11 cellular contexts compared by ENCODE assay signal in genomic region chr6:34056301-34056700, GRCh38.
A peak's percentile ranks its signal among the peaks of the same experiment; 100 is the strongest.
DNase-seq lines count a peak whose midpoint lies in the region; ATAC-seq, FAIRE-seq and TF ChIP-seq lines count a peak whose summit lies in the region.
"Had no signal": no experiment of that assay in that cellular context is flagged by ENCODE, and none has a peak within 500 bp of the region (broad histone marks: within the 10 kb centered on the region; RNA-seq: fewer than 3 reads in every experiment).

No MANE protein-coding gene starts in this region.

- H3K9me3 ChIP-seq in RWPE2 (ENCODE audit: severe bottlenecking) (no peaks in the 10 kb centered on the region), heart right ventricle (no peaks in the 10 kb centered on the region)
- H3K9me3 ChIP-seq: A549 had no signal

- intact Hi-C loops in heart right ventricle (cut with DNase I): loop anchor here in 4 of 10 donors (5.0 kb wide), 2 partner anchors 96 to 101 kb away; no protein-coding TSS in a partner anchor

- no peak for TF ChIP-seq CTCF in RWPE2 (IDR thresholded peaks at IDR 0.05; ENCODE audit: poor library complexity, severe bottlenecking)
- TF ChIP-seq CTCF in heart right ventricle (IDR thresholded peaks at IDR 0.05): no peak
- no peak for TF ChIP-seq CTCF in D721Med (IDR thresholded peaks at IDR 0.05; ENCODE audit: insufficient read depth, missing control alignments)

- FAIRE-seq in D721Med (lab: Jason Lieb, UNC): no peak
- FAIRE-seq: A549 had no signal

- H3K27ac ChIP-seq in RWPE2 (ENCODE audit: poor library complexity, severe bottlenecking) (no peak overlapping the region), heart right ventricle (peak overlapping the region in 1 of 10 donors; percentile 15), caudate nucleus (ENCODE audit: low read depth, low read length) (no peak overlapping the region)
- H3K27ac ChIP-seq: A549, HL-60 had no signal

- H3K4me3 ChIP-seq in RWPE2 (ENCODE audit: severe bottlenecking): no peak overlapping the region
- peak overlapping the region in 7 of 10 donors; percentile 10 to 27 (median 22) for H3K4me3 ChIP-seq in heart right ventricle
- H3K4me3 ChIP-seq: A549 had no signal

- ATAC-seq in RWPE2 (ENCODE audit: low read depth): peak; percentile 65
- peak; percentile 49 to 84 (median 68) for ATAC-seq in heart right ventricle
- ATAC-seq in stimulated activated memory B cell treated with anti-CD40 and anti-IgM and Interleukin-4, amounts not matched to agents 10 μg/mL and 1 μg/mL and 100 μg/mL, for 72 hours: peak; percentile 6

- no peak overlapping the region for H3K27ac Mint-ChIP-seq in stimulated activated memory B cell treated with anti-CD40 and anti-IgM and Interleukin-4, amounts not matched to agents 10 μg/mL and 1 μg/mL and 100 μg/mL, for 72 hours

- no peak overlapping the region for H3K4me3 Mint-ChIP-seq in stimulated activated memory B cell treated with anti-CD40 and anti-IgM and Interleukin-4, amounts not matched to agents 10 μg/mL and 1 μg/mL and 100 μg/mL, for 72 hours

- H3K4me1 Mint-ChIP-seq in stimulated activated memory B cell treated with anti-CD40 and anti-IgM and Interleukin-4, amounts not matched to agents 10 μg/mL and 1 μg/mL and 100 μg/mL, for 72 hours: peaks cover 13% of the 10 kb centered on the region

- DNase-seq in NCI-H187 (lab: John Stamatoyannopoulos, UW) (peak; percentile 70 to 74), NCI-H187 treated with DMSO at 0.1 percent for 48 hours (lab: John Stamatoyannopoulos, UW) (no peak), RWPE2 (ENCODE audit: low spot score) (no peak), heart right ventricle (peak; percentile 56 to 66), D721Med (ENCODE audit: insufficient read length, low spot score) (no peak), caudate nucleus (lab: John Stamatoyannopoulos, UW) (no peak), NOMO-1 treated with DMSO at 0.1 percent for 48 hours (lab: John Stamatoyannopoulos, UW; ENCODE audit: unreplicated experiment) (no peak)
- DNase-seq: naive B cell had no signal

- H3K9me3 Mint-ChIP-seq in stimulated activated memory B cell treated with anti-CD40 and anti-IgM and Interleukin-4, amounts not matched to agents 10 μg/mL and 1 μg/mL and 100 μg/mL, for 72 hours: no peaks in the 10 kb centered on the region
- H3K9me3 Mint-ChIP-seq: naive B cell had no signal

- WGBS in heart right ventricle, 2 donors: 16 to 28% methylated on average over 25 to 26 of the region's 26 CpGs

- H3K27me3 Mint-ChIP-seq in stimulated activated memory B cell treated with anti-CD40 and anti-IgM and Interleukin-4, amounts not matched to agents 10 μg/mL and 1 μg/mL and 100 μg/mL, for 72 hours: peaks cover 78% of the 10 kb centered on the region

- no peaks in the 10 kb centered on the region for H3K27me3 ChIP-seq in RWPE2 (ENCODE audit: insufficient read depth, poor library complexity, severe bottlenecking)
- peaks cover 0 to 69% (median 24%) of the 10 kb centered on the region in 7 donors for H3K27me3 ChIP-seq in heart right ventricle

- H3K4me1 ChIP-seq in RWPE2 (ENCODE audit: insufficient read depth, poor library complexity, severe bottlenecking) (no peaks in the 10 kb centered on the region), heart right ventricle (peaks cover 0 to 13% (median 0%) of the 10 kb centered on the region in 9 donors)
- H3K4me1 ChIP-seq: A549 had no signal

- H3K36me3 ChIP-seq in RWPE2 (ENCODE audit: low read depth) (no peaks in the 10 kb centered on the region), heart right ventricle (no peaks in the 10 kb centered on the region)

- H3K36me3 Mint-ChIP-seq in stimulated activated memory B cell treated with anti-CD40 and anti-IgM and Interleukin-4, amounts not matched to agents 10 μg/mL and 1 μg/mL and 100 μg/mL, for 72 hours: no peaks in the 10 kb centered on the region
- H3K36me3 Mint-ChIP-seq: naive B cell had no signal

Comparison
In these comparisons a context has a peak if more than half of its experiments do, and no peak if none do; other contexts are left out.
1. DNase-seq: peak in NCI-H187 (2 of 2) and heart right ventricle (2 of 2); none in NCI-H187 treated with DMSO at 0.1 percent for 48 hours (single experiment), RWPE2 (single experiment), D721Med (single experiment), caudate nucleus (0 of 61) and NOMO-1 treated with DMSO at 0.1 percent for 48 hours (single experiment).
2. ATAC-seq: peak in every context shown above with its lines; median percentile 68 in heart right ventricle; 65 in RWPE2; 6 in stimulated activated memory B cell treated with anti-CD40 and anti-IgM and Interleukin-4, amounts not matched to agents 10 μg/mL and 1 μg/mL and 100 μg/mL, for 72 hours.